8 cellular contexts compared by ENCODE assay signal in genomic region chr17:81552244-81553017, GRCh38. TPM values are rescaled to one million over a fixed set of nuclear protein-coding genes. Genes with fewer than 3 reads are reported as not detected.
DNase-seq lines count a peak whose midpoint lies in the region; ATAC-seq and TF ChIP-seq lines count a peak whose summit lies in the region.

TSS of gene FAAP100 (minus strand) at chr17:81552353. CDS start at chr17:81552330, 23 bp downstream.

- ATAC-seq in GM19043 (IDR thresholded peaks at IDR 0.05; ENCODE audit: low read depth, unreplicated experiment) (peak; percentile 35), HG03565 (IDR thresholded peaks at IDR 0.05; ENCODE audit: unreplicated experiment) (peak; percentile 38)

- peaks cover 45% of the 10 kb centered on the region for H3K4me1 Mint-ChIP-seq in activated T-cell treated with anti-CD3 and anti-CD28 coated beads, Interleukin-2, amount 50 U/mL, for 24 hours (ENCODE audit: low read depth)

- H3K4me3 ChIP-seq in BJ (ENCODE audit: low read depth, low read length) = peak within 1 kb of the TSS; percentile 95
- peak within 1 kb of the TSS; percentile 76 to 98 for H3K4me3 ChIP-seq in esophagus (ENCODE audit: low read depth in 1 of 2, low read length in 2 of 2)
- H3K4me3 ChIP-seq in muscle layer of colon (ENCODE audit: low read depth in 1 of 2, low read length in 2 of 2) = peak within 1 kb of the TSS; percentile 74 to 100

- H3K36me3 ChIP-seq in BJ (ENCODE audit: control insufficient read depth, insufficient read depth, low read length) = peaks cover 18% of the 10 kb centered on the region
- peaks cover 0 to 35% of the 10 kb centered on the region in 2 donors for H3K36me3 ChIP-seq in esophagus (ENCODE audit: control insufficient read depth in 2 of 2, insufficient read depth in 2 of 2, low read length in 1 of 2)
- peaks cover 23% of the 10 kb centered on the region for H3K36me3 ChIP-seq in muscle layer of colon (ENCODE audit: insufficient read depth, low read length)

- H3K27me3 Mint-ChIP-seq in activated T-cell treated with anti-CD3 and anti-CD28 coated beads, Interleukin-2, amount 50 U/mL, for 24 hours = no peaks in the 10 kb centered on the region

- CTCF ChIA-PET in BJ (lab: Yijun Ruan, JAX) = interaction anchor here (0.6 to 5.2 kb wide), 5 partner anchors 10 to 318 kb away, joined by 3 to 35 read pairs (median 4); partner anchors contain the start of gene ARHGDIA

- peaks cover 75% of the 10 kb centered on the region for H3K36me3 Mint-ChIP-seq in activated T-cell treated with anti-CD3 and anti-CD28 coated beads, Interleukin-2, amount 50 U/mL, for 24 hours (ENCODE audit: low read depth)

- H3K9me3 Mint-ChIP-seq in activated T-cell treated with anti-CD3 and anti-CD28 coated beads, Interleukin-2, amount 50 U/mL, for 24 hours = no peaks in the 10 kb centered on the region

- peak within 1 kb of the TSS; percentile 90 for H3K4me3 Mint-ChIP-seq in activated T-cell treated with anti-CD3 and anti-CD28 coated beads, Interleukin-2, amount 50 U/mL, for 24 hours

- H3K27ac ChIP-seq in esophagus (ENCODE audit: low read depth in 2 of 2, low read length in 1 of 2) (peak within 1 kb of the TSS; percentile 90 to 92), muscle layer of colon (ENCODE audit: low read depth, low read length) (peak within 1 kb of the TSS; percentile 91)

- no peak for DNase-seq in BJ (ENCODE audit: low read depth)
- peak; percentile 88 for DNase-seq in OCI-M1 (lab: John Stamatoyannopoulos, UW)
- peak; percentile 92 for DNase-seq in activated T-cell treated with anti-CD3 and anti-CD28 coated beads, Interleukin-2, amount 50 U/mL, for 24 hours
- DNase-seq in stimulated activated CD8-positive, alpha-beta memory T cell treated with anti-CD3 and anti-CD28 coated beads, Interleukin-7, amount 100 ng/mL, for 1 hour (ENCODE audit: low read depth in 2 of 2) = peak; percentile 55 to 70

- H3K27me3 ChIP-seq in BJ (ENCODE audit: control insufficient read depth, insufficient read depth, low read length) (no peaks in the 10 kb centered on the region), esophagus (ENCODE audit: control insufficient read depth in 1 of 2, insufficient read depth in 2 of 2, low read length in 2 of 2) (no peaks in the 10 kb centered on the region), muscle layer of colon (ENCODE audit: control insufficient read depth in 1 of 2, insufficient read depth in 2 of 2, low read length in 2 of 2) (no peaks in the 10 kb centered on the region)

- 0 to 1% methylated on average over 56 to 85 of the region's 85 CpGs for WGBS in esophagus, 2 donors

- POLR2A ChIA-PET in BJ (lab: Charles Lee) = no interaction called here

- H3K9ac ChIP-seq in muscle layer of colon (ENCODE audit: low read length) = no peak within 1 kb of the TSS

- H3K27ac Mint-ChIP-seq in activated T-cell treated with anti-CD3 and anti-CD28 coated beads, Interleukin-2, amount 50 U/mL, for 24 hours = peak within 1 kb of the TSS; percentile 96

- no peak for TF ChIP-seq CTCF in BJ (IDR thresholded peaks at IDR 0.05; ENCODE audit: insufficient read depth, low read depth, low read length)

- H3K9me3 ChIP-seq in esophagus (ENCODE audit: control insufficient read depth in 2 of 2, insufficient read depth in 1 of 2, low read depth in 1 of 2, low read length in 1 of 2) = no peaks in the 10 kb centered on the region
- no peaks in the 10 kb centered on the region for H3K9me3 ChIP-seq in muscle layer of colon (ENCODE audit: low read length)

- H3K4me1 ChIP-seq in esophagus (ENCODE audit: control insufficient read depth in 2 of 2, insufficient read depth in 2 of 2, low read length in 1 of 2) = peaks cover 0 to 18% of the 10 kb centered on the region in 2 donors
- peaks cover 24% of the 10 kb centered on the region for H3K4me1 ChIP-seq in muscle layer of colon (ENCODE audit: insufficient read depth, low read length)

RNA-seq across cellular contexts. Expression of gene FAAP100, which starts in this region (rescaled TPM):
- 7.5 and 11.2 TPM in 2 replicates for polyA plus RNA-seq in BJ (2011; rRNA removed)
- 9.0 and 10.3 TPM in 2 replicates for polyA minus RNA-seq in BJ (2011; rRNA and poly(A)+ RNA removed)
- polyA plus RNA-seq in esophagus = 10 to 100 TPM; 17.3 to 27.1 TPM
